In genomic region chr6:158571826-158572652, GRCh38 we compare ENCODE assay signal across 1 cellular context.
TF ChIP-seq lines count a peak whose summit lies in the region.

No MANE protein-coding gene starts in this region.

TF ChIP-seq in HepG2, 621 proteins besides CTCF, POLR2A, EP300 and RAD21 (continued from another document and continues in another):
- TF ChIP-seq, protein P1, sequence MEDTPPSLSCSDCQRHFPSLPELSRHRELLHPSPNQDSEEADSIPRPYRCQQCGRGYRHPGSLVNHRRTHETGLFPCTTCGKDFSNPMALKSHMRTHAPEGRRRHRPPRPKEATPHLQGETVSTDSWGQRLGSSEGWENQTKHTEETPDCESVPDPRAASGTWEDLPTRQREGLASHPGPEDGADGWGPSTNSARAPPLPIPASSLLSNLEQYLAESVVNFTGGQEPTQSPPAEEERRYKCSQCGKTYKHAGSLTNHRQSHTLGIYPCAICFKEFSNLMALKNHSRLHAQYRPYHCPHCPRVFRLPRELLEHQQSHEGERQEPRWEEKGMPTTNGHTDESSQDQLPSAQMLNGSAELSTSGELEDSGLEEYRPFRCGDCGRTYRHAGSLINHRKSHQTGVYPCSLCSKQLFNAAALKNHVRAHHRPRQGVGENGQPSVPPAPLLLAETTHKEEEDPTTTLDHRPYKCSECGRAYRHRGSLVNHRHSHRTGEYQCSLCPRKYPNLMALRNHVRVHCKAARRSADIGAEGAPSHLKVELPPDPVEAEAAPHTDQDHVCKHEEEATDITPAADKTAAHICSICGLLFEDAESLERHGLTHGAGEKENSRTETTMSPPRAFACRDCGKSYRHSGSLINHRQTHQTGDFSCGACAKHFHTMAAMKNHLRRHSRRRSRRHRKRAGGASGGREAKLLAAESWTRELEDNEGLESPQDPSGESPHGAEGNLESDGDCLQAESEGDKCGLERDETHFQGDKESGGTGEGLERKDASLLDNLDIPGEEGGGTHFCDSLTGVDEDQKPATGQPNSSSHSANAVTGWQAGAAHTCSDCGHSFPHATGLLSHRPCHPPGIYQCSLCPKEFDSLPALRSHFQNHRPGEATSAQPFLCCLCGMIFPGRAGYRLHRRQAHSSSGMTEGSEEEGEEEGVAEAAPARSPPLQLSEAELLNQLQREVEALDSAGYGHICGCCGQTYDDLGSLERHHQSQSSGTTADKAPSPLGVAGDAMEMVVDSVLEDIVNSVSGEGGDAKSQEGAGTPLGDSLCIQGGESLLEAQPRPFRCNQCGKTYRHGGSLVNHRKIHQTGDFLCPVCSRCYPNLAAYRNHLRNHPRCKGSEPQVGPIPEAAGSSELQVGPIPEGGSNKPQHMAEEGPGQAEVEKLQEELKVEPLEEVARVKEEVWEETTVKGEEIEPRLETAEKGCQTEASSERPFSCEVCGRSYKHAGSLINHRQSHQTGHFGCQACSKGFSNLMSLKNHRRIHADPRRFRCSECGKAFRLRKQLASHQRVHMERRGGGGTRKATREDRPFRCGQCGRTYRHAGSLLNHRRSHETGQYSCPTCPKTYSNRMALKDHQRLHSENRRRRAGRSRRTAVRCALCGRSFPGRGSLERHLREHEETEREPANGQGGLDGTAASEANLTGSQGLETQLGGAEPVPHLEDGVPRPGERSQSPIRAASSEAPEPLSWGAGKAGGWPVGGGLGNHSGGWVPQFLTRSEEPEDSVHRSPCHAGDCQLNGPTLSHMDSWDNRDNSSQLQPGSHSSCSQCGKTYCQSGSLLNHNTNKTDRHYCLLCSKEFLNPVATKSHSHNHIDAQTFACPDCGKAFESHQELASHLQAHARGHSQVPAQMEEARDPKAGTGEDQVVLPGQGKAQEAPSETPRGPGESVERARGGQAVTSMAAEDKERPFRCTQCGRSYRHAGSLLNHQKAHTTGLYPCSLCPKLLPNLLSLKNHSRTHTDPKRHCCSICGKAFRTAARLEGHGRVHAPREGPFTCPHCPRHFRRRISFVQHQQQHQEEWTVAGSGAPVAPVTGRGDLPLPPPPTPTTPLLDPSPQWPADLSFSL (CRISPR knock-in tag; IDR thresholded peaks at IDR 0.05) = no peak; the same call in 1 of the 2 replicates
- TF ChIP-seq FOXP1 (IDR thresholded peaks at IDR 0.05) = no peak
- peak; percentile 86 for TF ChIP-seq FOXP1 (CRISPR knock-in tag; IDR thresholded peaks at IDR 0.05)
- TF ChIP-seq ISL2 (CRISPR knock-in tag; IDR thresholded peaks at IDR 0.05) = peak; percentile 90
- peak; percentile 96 for TF ChIP-seq MXD4 (CRISPR knock-in tag; IDR thresholded peaks at IDR 0.05)
- TF ChIP-seq ZNF484 (CRISPR knock-in tag; IDR thresholded peaks at IDR 0.05; ENCODE audit: borderline replicate concordance, low read depth) = no peak; the same call in 1 of the 2 replicates
- peak; percentile 95 for TF ChIP-seq KAT8 (CRISPR knock-in tag; IDR thresholded peaks at IDR 0.05)
- peak; percentile 88; the same call in 1 of the 2 replicates for TF ChIP-seq ZBTB44 (CRISPR knock-in tag; IDR thresholded peaks at IDR 0.05)
- peak; percentile 89 for TF ChIP-seq STAT5B (CRISPR knock-in tag; IDR thresholded peaks at IDR 0.05)
- TF ChIP-seq PAF1 (CRISPR knock-in tag; IDR thresholded peaks at IDR 0.05) = peak; percentile 75; the same call in 1 of the 2 replicates
- TF ChIP-seq ZBTB20 (CRISPR knock-in tag; IDR thresholded peaks at IDR 0.05; ENCODE audit: borderline replicate concordance, low read depth) = peak; percentile 99
- peak; percentile 100 for TF ChIP-seq ELF3 (CRISPR knock-in tag; IDR thresholded peaks at IDR 0.05)
- TF ChIP-seq, protein P2, sequence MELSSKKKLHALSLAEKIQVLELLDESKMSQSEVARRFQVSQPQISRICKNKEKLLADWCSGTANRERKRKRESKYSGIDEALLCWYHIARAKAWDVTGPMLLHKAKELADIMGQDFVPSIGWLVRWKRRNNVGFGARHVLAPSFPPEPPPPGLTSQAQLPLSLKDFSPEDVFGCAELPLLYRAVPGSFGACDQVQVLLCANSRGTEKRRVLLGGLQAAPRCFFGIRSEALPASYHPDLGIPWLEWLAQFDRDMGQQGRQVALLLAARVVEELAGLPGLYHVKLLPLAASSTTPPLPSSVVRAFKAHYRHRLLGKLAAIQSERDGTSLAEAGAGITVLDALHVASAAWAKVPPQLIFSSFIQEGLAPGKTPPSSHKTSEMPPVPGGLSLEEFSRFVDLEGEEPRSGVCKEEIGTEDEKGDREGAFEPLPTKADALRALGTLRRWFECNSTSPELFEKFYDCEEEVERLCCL (CRISPR knock-in tag; IDR thresholded peaks at IDR 0.05; ENCODE audit: borderline replicate concordance) = 0 out of 2 replicates have a peak, but pooled peaks have one; percentile 60
- peak; percentile 98 for TF ChIP-seq ZNF782 (CRISPR knock-in tag; IDR thresholded peaks at IDR 0.05; ENCODE audit: borderline replicate concordance)
- peak; percentile 97; the same call in 1 of the 2 replicates for TF ChIP-seq PAX8 (CRISPR knock-in tag; IDR thresholded peaks at IDR 0.05; ENCODE audit: borderline replicate concordance)
- no peak for TF ChIP-seq EHMT2 (IDR thresholded peaks at IDR 0.05; ENCODE audit: borderline replicate concordance, low read depth, low read length)
- TF ChIP-seq RFXANK (CRISPR knock-in tag; IDR thresholded peaks at IDR 0.05) = no peak; the same call in 1 of the 2 replicates
- no peak for TF ChIP-seq HDAC6 (IDR thresholded peaks at IDR 0.05; ENCODE audit: low read depth, low read length)
- TF ChIP-seq, protein P3, sequence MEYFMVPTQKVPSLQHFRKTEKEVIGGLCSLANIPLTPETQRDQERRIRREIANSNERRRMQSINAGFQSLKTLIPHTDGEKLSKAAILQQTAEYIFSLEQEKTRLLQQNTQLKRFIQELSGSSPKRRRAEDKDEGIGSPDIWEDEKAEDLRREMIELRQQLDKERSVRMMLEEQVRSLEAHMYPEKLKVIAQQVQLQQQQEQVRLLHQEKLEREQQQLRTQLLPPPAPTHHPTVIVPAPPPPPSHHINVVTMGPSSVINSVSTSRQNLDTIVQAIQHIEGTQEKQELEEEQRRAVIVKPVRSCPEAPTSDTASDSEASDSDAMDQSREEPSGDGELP (IDR thresholded peaks at IDR 0.05; ENCODE audit: borderline replicate concordance, low read depth) = peak; percentile 93
- TF ChIP-seq, protein P4, sequence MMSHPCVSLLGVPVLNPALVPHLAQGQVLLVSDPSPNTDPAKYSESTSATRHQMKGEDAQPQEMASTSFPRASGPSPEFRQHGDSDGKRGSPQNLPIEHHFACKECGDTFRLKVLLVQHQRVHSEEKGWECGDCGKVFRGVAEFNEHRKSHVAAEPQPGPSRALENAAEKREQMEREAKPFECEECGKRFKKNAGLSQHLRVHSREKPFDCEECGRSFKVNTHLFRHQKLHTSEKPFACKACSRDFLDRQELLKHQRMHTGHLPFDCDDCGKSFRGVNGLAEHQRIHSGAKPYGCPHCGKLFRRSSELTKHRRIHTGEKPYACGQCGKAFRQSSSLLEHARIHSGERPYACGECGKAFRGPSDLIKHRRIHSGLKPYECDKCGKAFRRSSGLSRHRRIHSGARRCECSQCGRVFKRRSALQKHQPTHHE (CRISPR knock-in tag; IDR thresholded peaks at IDR 0.05; ENCODE audit: borderline replicate concordance) = peak; percentile 65; the same call in 1 of the 2 replicates
- peak; percentile 75 for TF ChIP-seq HNF4G (IDR thresholded peaks at IDR 0.05; ENCODE audit: borderline replicate concordance, low read depth, low read length)
- peak; percentile 98 for TF ChIP-seq HNF4G (CRISPR knock-in tag; IDR thresholded peaks at IDR 0.05; ENCODE audit: borderline replicate concordance, low read depth)
- TF ChIP-seq ZNF263 (CRISPR knock-in tag; IDR thresholded peaks at IDR 0.05) = peak; percentile 81
- TF ChIP-seq, protein P5, sequence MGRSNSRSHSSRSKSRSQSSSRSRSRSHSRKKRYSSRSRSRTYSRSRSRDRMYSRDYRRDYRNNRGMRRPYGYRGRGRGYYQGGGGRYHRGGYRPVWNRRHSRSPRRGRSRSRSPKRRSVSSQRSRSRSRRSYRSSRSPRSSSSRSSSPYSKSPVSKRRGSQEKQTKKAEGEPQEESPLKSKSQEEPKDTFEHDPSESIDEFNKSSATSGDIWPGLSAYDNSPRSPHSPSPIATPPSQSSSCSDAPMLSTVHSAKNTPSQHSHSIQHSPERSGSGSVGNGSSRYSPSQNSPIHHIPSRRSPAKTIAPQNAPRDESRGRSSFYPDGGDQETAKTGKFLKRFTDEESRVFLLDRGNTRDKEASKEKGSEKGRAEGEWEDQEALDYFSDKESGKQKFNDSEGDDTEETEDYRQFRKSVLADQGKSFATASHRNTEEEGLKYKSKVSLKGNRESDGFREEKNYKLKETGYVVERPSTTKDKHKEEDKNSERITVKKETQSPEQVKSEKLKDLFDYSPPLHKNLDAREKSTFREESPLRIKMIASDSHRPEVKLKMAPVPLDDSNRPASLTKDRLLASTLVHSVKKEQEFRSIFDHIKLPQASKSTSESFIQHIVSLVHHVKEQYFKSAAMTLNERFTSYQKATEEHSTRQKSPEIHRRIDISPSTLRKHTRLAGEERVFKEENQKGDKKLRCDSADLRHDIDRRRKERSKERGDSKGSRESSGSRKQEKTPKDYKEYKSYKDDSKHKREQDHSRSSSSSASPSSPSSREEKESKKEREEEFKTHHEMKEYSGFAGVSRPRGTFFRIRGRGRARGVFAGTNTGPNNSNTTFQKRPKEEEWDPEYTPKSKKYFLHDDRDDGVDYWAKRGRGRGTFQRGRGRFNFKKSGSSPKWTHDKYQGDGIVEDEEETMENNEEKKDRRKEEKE (IDR thresholded peaks at IDR 0.05) = no peak
- TF ChIP-seq, protein P6, sequence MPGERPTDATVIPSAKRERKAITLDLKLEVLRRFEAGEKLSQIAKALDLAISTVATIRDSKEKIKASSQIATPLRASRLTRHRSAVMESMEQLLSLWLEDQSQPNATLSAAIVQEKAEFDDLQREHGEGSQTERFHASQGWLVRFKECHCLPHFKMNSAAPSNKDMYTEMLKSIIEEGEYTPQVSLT (CRISPR knock-in tag; IDR thresholded peaks at IDR 0.05; ENCODE audit: borderline replicate concordance, low read depth) = peak; percentile 93; the same call in 1 of the 2 replicates
- peak; percentile 89; the same call in 1 of the 2 replicates for TF ChIP-seq HMG20A (CRISPR knock-in tag; IDR thresholded peaks at IDR 0.05; ENCODE audit: borderline replicate concordance)
- no peak for TF ChIP-seq HOXA9 (CRISPR knock-in tag; IDR thresholded peaks at IDR 0.05; ENCODE audit: borderline replicate concordance)
- TF ChIP-seq, protein P7, sequence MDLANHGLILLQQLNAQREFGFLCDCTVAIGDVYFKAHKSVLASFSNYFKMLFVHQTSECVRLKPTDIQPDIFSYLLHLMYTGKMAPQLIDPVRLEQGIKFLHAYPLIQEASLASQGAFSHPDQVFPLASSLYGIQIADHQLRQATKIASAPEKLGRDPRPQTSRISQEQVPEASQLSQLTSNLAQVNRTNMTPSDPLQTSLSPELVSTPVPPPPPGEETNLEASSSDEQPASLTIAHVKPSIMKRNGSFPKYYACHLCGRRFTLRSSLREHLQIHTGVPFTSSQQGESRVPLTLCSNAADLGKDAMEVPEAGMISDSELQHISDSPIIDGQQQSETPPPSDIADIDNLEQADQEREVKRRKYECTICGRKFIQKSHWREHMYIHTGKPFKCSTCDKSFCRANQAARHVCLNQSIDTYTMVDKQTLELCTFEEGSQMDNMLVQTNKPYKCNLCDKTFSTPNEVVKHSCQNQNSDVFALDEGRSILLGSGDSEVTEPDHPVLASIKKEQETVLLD (CRISPR knock-in tag; IDR thresholded peaks at IDR 0.05; ENCODE audit: low read depth) = peak; percentile 70; the same call in 1 of the 2 replicates
- 0 out of 2 replicates have a peak, but pooled peaks have one; percentile 57 for TF ChIP-seq ZNF3 (CRISPR knock-in tag; IDR thresholded peaks at IDR 0.05)
- TF ChIP-seq, protein P8, sequence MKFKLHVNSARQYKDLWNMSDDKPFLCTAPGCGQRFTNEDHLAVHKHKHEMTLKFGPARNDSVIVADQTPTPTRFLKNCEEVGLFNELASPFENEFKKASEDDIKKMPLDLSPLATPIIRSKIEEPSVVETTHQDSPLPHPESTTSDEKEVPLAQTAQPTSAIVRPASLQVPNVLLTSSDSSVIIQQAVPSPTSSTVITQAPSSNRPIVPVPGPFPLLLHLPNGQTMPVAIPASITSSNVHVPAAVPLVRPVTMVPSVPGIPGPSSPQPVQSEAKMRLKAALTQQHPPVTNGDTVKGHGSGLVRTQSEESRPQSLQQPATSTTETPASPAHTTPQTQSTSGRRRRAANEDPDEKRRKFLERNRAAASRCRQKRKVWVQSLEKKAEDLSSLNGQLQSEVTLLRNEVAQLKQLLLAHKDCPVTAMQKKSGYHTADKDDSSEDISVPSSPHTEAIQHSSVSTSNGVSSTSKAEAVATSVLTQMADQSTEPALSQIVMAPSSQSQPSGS (CRISPR knock-in tag; IDR thresholded peaks at IDR 0.05) = peak; percentile 97
- TF ChIP-seq ZNF703 (CRISPR knock-in tag; IDR thresholded peaks at IDR 0.05; ENCODE audit: borderline replicate concordance) = peak; percentile 16
- TF ChIP-seq ZNF446 (CRISPR knock-in tag; IDR thresholded peaks at IDR 0.05) = peak; percentile 90; the same call in 1 of the 2 replicates
